1 cellular context compared by ENCODE assay signal in the genomic region with DNA sequence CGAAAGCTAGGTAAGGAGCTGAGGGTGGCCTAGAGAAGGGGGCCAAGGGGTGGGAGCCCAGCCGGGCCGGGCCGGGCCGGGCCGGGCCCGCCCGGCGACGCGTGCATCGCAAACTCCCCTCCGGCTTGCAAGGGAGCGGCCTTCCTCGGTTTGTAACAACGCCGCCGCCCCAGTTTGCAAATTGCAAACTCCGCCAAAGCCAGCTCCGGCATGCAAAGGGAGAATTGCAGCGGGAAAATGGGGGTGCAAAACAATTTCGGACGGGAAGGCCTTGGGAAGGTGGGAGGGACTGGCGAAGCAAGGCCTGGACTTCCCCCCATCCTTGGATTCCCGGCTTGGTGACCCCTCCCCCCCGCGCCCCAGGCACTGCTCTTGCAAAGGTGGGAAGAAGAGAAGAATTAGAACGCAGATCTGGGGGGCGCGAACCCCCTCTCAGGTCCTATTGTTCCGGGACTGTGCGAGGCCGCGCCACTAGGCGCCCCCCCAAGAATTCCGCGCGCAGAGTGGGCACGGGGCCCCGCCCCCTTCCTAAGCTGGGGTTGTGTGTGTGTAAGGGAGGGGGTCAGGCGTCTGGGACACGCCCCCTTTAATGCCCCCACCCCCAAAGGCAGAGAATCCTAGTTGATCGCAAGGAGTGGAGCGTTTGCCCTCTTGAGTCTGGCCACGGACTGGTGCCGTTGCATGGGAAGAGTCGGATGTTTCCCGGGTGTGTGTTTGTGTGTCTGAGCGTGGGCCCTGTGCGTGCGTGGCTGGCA.
TF ChIP-seq lines count a peak whose summit lies in the region.

No MANE protein-coding gene starts in this region.

TF ChIP-seq in HepG2, 621 proteins besides CTCF, POLR2A, EP300 and RAD21 (continued from another document and continues in another):
- TF ChIP-seq, protein P1, sequence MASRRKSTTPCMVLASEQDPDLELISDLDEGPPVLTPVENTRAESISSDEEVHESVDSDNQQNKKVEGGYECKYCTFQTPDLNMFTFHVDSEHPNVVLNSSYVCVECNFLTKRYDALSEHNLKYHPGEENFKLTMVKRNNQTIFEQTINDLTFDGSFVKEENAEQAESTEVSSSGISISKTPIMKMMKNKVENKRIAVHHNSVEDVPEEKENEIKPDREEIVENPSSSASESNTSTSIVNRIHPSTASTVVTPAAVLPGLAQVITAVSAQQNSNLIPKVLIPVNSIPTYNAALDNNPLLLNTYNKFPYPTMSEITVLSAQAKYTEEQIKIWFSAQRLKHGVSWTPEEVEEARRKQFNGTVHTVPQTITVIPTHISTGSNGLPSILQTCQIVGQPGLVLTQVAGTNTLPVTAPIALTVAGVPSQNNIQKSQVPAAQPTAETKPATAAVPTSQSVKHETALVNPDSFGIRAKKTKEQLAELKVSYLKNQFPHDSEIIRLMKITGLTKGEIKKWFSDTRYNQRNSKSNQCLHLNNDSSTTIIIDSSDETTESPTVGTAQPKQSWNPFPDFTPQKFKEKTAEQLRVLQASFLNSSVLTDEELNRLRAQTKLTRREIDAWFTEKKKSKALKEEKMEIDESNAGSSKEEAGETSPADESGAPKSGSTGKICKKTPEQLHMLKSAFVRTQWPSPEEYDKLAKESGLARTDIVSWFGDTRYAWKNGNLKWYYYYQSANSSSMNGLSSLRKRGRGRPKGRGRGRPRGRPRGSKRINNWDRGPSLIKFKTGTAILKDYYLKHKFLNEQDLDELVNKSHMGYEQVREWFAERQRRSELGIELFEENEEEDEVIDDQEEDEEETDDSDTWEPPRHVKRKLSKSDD (CRISPR knock-in tag; IDR thresholded peaks at IDR 0.05; ENCODE audit: low read depth): no peak
- TF ChIP-seq HOXA3 (CRISPR knock-in tag; IDR thresholded peaks at IDR 0.05): no peak; the same call in 1 of the 2 replicates
- 0 out of 2 replicates have a peak, but pooled peaks have one; percentile 39 for TF ChIP-seq HOXA9 (CRISPR knock-in tag; IDR thresholded peaks at IDR 0.05; ENCODE audit: borderline replicate concordance)
- TF ChIP-seq, protein P2, sequence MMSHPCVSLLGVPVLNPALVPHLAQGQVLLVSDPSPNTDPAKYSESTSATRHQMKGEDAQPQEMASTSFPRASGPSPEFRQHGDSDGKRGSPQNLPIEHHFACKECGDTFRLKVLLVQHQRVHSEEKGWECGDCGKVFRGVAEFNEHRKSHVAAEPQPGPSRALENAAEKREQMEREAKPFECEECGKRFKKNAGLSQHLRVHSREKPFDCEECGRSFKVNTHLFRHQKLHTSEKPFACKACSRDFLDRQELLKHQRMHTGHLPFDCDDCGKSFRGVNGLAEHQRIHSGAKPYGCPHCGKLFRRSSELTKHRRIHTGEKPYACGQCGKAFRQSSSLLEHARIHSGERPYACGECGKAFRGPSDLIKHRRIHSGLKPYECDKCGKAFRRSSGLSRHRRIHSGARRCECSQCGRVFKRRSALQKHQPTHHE (CRISPR knock-in tag; IDR thresholded peaks at IDR 0.05; ENCODE audit: borderline replicate concordance): no peak
- no peak for TF ChIP-seq ZNF556 (CRISPR knock-in tag; IDR thresholded peaks at IDR 0.05; ENCODE audit: borderline replicate concordance)
- 0 out of 2 replicates have a peak, but pooled peaks have one; percentile 26 for TF ChIP-seq KDM5A (IDR thresholded peaks at IDR 0.05; ENCODE audit: borderline replicate concordance, low read length)
- TF ChIP-seq, protein P3, sequence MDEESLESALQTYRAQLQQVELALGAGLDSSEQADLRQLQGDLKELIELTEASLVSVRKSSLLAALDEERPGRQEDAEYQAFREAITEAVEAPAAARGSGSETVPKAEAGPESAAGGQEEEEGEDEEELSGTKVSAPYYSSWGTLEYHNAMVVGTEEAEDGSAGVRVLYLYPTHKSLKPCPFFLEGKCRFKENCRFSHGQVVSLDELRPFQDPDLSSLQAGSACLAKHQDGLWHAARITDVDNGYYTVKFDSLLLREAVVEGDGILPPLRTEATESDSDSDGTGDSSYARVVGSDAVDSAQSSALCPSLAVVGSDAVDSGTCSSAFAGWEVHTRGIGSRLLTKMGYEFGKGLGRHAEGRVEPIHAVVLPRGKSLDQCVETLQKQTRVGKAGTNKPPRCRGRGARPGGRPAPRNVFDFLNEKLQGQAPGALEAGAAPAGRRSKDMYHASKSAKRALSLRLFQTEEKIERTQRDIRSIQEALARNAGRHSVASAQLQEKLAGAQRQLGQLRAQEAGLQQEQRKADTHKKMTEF (CRISPR knock-in tag; IDR thresholded peaks at IDR 0.05): no peak
- TF ChIP-seq ZBTB42 (CRISPR knock-in tag; IDR thresholded peaks at IDR 0.05): no peak
- TF ChIP-seq, protein P4, sequence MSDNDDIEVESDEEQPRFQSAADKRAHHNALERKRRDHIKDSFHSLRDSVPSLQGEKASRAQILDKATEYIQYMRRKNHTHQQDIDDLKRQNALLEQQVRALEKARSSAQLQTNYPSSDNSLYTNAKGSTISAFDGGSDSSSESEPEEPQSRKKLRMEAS (IDR thresholded peaks at IDR 0.05): peak; percentile 24; the same call in 1 of the 2 replicates
- no peak for TF ChIP-seq SRSF9 (IDR thresholded peaks at IDR 0.05; ENCODE audit: borderline replicate concordance, insufficient read depth, low read depth, low read length, poor library complexity, severe bottlenecking)
- TF ChIP-seq, protein P5, sequence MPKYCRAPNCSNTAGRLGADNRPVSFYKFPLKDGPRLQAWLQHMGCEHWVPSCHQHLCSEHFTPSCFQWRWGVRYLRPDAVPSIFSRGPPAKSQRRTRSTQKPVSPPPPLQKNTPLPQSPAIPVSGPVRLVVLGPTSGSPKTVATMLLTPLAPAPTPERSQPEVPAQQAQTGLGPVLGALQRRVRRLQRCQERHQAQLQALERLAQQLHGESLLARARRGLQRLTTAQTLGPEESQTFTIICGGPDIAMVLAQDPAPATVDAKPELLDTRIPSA (CRISPR knock-in tag; IDR thresholded peaks at IDR 0.05; ENCODE audit: borderline replicate concordance): no peak
- TF ChIP-seq ZNF616 (CRISPR knock-in tag; IDR thresholded peaks at IDR 0.05; ENCODE audit: low read depth): 0 out of 2 replicates have a peak, but pooled peaks have one; percentile 46
- TF ChIP-seq ZNF501 (CRISPR knock-in tag; IDR thresholded peaks at IDR 0.05): peak; percentile 60; the same call in 1 of the 2 replicates
- TF ChIP-seq, protein P6, sequence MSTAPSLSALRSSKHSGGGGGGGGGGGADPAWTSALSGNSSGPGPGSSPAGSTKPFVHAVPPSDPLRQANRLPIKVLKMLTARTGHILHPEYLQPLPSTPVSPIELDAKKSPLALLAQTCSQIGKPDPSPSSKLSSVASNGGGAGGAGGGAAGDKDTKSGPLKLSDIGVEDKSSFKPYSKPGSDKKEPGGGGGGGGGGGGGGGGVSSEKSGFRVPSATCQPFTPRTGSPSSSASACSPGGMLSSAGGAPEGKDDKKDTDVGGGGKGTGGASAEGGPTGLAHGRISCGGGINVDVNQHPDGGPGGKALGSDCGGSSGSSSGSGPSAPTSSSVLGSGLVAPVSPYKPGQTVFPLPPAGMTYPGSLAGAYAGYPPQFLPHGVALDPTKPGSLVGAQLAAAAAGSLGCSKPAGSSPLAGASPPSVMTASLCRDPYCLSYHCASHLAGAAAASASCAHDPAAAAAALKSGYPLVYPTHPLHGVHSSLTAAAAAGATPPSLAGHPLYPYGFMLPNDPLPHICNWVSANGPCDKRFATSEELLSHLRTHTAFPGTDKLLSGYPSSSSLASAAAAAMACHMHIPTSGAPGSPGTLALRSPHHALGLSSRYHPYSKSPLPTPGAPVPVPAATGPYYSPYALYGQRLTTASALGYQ (CRISPR knock-in tag; IDR thresholded peaks at IDR 0.05): no peak
- no peak for TF ChIP-seq ZNF160 (CRISPR knock-in tag; IDR thresholded peaks at IDR 0.05)
- no peak for TF ChIP-seq ATF1 (CRISPR knock-in tag; IDR thresholded peaks at IDR 0.05)
- TF ChIP-seq ZNF292 (CRISPR knock-in tag; IDR thresholded peaks at IDR 0.05; ENCODE audit: borderline replicate concordance, low read depth): no peak
- TF ChIP-seq SP5 (CRISPR knock-in tag; IDR thresholded peaks at IDR 0.05; ENCODE audit: borderline replicate concordance, low read depth): peak; percentile 7; the same call in 1 of the 2 replicates
- peak; percentile 12; the same call in 1 of the 2 replicates for TF ChIP-seq POLR2G (IDR thresholded peaks at IDR 0.05; ENCODE audit: low read depth, low read length)
- TF ChIP-seq ELF4 (CRISPR knock-in tag; IDR thresholded peaks at IDR 0.05; ENCODE audit: borderline replicate concordance): no peak
- TF ChIP-seq, protein P7, sequence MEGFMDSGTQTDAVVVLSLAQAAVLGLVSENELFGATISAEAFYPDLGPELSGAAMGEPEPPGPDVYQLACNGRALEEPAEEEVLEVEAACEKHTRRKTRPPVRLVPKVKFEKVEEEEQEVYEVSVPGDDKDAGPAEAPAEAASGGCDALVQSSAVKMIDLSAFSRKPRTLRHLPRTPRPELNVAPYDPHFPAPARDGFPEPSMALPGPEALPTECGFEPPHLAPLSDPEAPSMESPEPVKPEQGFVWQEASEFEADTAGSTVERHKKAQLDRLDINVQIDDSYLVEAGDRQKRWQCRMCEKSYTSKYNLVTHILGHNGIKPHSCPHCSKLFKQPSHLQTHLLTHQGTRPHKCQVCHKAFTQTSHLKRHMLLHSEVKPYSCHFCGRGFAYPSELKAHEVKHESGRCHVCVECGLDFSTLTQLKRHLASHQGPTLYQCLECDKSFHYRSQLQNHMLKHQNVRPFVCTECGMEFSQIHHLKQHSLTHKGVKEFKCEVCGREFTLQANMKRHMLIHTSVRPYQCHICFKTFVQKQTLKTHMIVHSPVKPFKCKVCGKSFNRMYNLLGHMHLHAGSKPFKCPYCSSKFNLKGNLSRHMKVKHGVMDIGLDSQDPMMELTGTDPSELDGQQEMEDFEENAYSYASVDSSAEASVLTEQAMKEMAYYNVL (CRISPR knock-in tag; IDR thresholded peaks at IDR 0.05; ENCODE audit: borderline replicate concordance): peak; percentile 30; the same call in 1 of the 2 replicates
- no peak for TF ChIP-seq JUNB (CRISPR knock-in tag; IDR thresholded peaks at IDR 0.05; ENCODE audit: borderline replicate concordance)
- 0 out of 2 replicates have a peak, but pooled peaks have one; percentile 55 for TF ChIP-seq NFKB2 (CRISPR knock-in tag; IDR thresholded peaks at IDR 0.05; ENCODE audit: borderline replicate concordance)
- 0 out of 2 replicates have a peak, but pooled peaks have one; percentile 57 for TF ChIP-seq ZC3H13 (CRISPR knock-in tag; IDR thresholded peaks at IDR 0.05)
- no peak for TF ChIP-seq ZNF878 (CRISPR knock-in tag; IDR thresholded peaks at IDR 0.05)
- TF ChIP-seq, protein P8, sequence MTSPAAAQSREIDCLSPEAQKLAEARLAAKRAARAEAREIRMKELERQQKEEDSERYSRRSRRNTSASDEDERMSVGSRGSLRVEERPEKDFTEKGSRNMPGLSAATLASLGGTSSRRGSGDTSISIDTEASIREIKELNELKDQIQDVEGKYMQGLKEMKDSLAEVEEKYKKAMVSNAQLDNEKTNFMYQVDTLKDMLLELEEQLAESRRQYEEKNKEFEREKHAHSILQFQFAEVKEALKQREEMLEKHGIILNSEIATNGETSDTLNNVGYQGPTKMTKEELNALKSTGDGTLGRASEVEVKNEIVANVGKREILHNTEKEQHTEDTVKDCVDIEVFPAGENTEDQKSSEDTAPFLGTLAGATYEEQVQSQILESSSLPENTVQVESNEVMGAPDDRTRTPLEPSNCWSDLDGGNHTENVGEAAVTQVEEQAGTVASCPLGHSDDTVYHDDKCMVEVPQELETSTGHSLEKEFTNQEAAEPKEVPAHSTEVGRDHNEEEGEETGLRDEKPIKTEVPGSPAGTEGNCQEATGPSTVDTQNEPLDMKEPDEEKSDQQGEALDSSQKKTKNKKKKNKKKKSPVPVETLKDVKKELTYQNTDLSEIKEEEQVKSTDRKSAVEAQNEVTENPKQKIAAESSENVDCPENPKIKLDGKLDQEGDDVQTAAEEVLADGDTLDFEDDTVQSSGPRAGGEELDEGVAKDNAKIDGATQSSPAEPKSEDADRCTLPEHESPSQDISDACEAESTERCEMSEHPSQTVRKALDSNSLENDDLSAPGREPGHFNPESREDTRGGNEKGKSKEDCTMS (CRISPR knock-in tag; conservative IDR thresholded peaks at IDR 0.05): no peak
- peak; percentile 14; the same call in 1 of the 2 replicates for TF ChIP-seq HDAC1 (CRISPR knock-in tag; IDR thresholded peaks at IDR 0.05)
- TF ChIP-seq PHF8 (CRISPR knock-in tag; IDR thresholded peaks at IDR 0.05): peak; percentile 71
- no peak for TF ChIP-seq ZFP1 (CRISPR knock-in tag; IDR thresholded peaks at IDR 0.05)
- TF ChIP-seq ZNF333 (CRISPR knock-in tag; IDR thresholded peaks at IDR 0.05; ENCODE audit: borderline replicate concordance): peak; percentile 42; the same call in 1 of the 2 replicates
- no peak for TF ChIP-seq SRF (IDR thresholded peaks at IDR 0.05; ENCODE audit: low read depth, low read length)
- TF ChIP-seq, protein P9, sequence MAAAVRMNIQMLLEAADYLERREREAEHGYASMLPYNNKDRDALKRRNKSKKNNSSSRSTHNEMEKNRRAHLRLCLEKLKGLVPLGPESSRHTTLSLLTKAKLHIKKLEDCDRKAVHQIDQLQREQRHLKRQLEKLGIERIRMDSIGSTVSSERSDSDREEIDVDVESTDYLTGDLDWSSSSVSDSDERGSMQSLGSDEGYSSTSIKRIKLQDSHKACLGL (CRISPR knock-in tag; IDR thresholded peaks at IDR 0.05): peak; percentile 44; the same call in 1 of the 2 replicates
- TF ChIP-seq BRCA1 (CRISPR knock-in tag; IDR thresholded peaks at IDR 0.05): no peak
- 0 out of 2 replicates have a peak, but pooled peaks have one; percentile 33 for TF ChIP-seq KLF12 (CRISPR knock-in tag; IDR thresholded peaks at IDR 0.05; ENCODE audit: borderline replicate concordance)
- TF ChIP-seq, protein P10, sequence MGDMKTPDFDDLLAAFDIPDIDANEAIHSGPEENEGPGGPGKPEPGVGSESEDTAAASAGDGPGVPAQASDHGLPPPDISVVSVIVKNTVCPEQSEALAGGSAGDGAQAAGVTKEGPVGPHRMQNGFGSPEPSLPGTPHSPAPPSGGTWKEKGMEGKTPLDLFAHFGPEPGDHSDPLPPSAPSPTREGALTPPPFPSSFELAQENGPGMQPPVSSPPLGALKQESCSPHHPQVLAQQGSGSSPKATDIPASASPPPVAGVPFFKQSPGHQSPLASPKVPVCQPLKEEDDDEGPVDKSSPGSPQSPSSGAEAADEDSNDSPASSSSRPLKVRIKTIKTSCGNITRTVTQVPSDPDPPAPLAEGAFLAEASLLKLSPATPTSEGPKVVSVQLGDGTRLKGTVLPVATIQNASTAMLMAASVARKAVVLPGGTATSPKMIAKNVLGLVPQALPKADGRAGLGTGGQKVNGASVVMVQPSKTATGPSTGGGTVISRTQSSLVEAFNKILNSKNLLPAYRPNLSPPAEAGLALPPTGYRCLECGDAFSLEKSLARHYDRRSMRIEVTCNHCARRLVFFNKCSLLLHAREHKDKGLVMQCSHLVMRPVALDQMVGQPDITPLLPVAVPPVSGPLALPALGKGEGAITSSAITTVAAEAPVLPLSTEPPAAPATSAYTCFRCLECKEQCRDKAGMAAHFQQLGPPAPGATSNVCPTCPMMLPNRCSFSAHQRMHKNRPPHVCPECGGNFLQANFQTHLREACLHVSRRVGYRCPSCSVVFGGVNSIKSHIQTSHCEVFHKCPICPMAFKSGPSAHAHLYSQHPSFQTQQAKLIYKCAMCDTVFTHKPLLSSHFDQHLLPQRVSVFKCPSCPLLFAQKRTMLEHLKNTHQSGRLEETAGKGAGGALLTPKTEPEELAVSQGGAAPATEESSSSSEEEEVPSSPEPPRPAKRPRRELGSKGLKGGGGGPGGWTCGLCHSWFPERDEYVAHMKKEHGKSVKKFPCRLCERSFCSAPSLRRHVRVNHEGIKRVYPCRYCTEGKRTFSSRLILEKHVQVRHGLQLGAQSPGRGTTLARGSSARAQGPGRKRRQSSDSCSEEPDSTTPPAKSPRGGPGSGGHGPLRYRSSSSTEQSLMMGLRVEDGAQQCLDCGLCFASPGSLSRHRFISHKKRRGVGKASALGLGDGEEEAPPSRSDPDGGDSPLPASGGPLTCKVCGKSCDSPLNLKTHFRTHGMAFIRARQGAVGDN (CRISPR knock-in tag; IDR thresholded peaks at IDR 0.05): peak; percentile 52
- no peak for TF ChIP-seq ZNF546 (CRISPR knock-in tag; conservative IDR thresholded peaks at IDR 0.05)
- no peak for TF ChIP-seq HNRNPLL (IDR thresholded peaks at IDR 0.05; ENCODE audit: low read depth, low read length, poor library complexity, severe bottlenecking)
- no peak for TF ChIP-seq ZBTB3 (CRISPR knock-in tag; IDR thresholded peaks at IDR 0.05; ENCODE audit: borderline replicate concordance, low read depth)
- no peak for TF ChIP-seq ZNF552 (CRISPR knock-in tag; IDR thresholded peaks at IDR 0.05; ENCODE audit: borderline replicate concordance)
